ENCODE assay signal across 25 cellular contexts in genomic region chr11:84256618-84257017, GRCh38.
"Had no signal": no experiment of that assay in that cellular context is flagged by ENCODE, and none has a peak within 500 bp of the region (broad histone marks: within the 10 kb centered on the region; RNA-seq: fewer than 3 reads in every experiment).

No MANE protein-coding gene starts in this region.

- H3K9me3 ChIP-seq: ascending aorta, SJCRH30 had no signal

- H3K27ac ChIP-seq: ascending aorta, cardiac muscle cell, SJCRH30, SK-N-MC had no signal

- H3K4me3 ChIP-seq: ascending aorta, cardiac muscle cell, SJCRH30, SK-N-MC had no signal

- H3K27me3 ChIP-seq: ascending aorta, cardiac muscle cell, SJCRH30 had no signal

- FAIRE-seq: TTC549 had no signal

- H3K4me1 ChIP-seq: ascending aorta had no signal

- ATAC-seq: activated CD4-positive, alpha-beta T cell treated with anti-CD3 and anti-CD28 coated beads for 36 hours; activated CD4-positive, CD25-positive, alpha-beta regulatory T cell treated with anti-CD3 and anti-CD28 coated beads, Interleukin-2, amount 50 U/mL, for 24 hours; activated CD8-positive, alpha-beta T cell treated with anti-CD3 and anti-CD28 coated beads, Interleukin-2, amount 10 ng/mL, durations not matched to agents 7 days and 5 days; activated naive CD4-positive, alpha-beta T cell treated with anti-CD3 and anti-CD28 coated beads, Interleukin-2, amount 50 U/mL, for 72 hours; activated T-cell treated with anti-CD3 and anti-CD28 coated beads, Interleukin-2, amount 50 U/mL, for 4 hours; Panc1; WTC11 had no signal

- H3K36me3 ChIP-seq: ascending aorta, cardiac muscle cell, SJCRH30 had no signal

- DNase-seq: activated CD4-positive, alpha-beta T cell treated with anti-CD3 and anti-CD28 coated beads for 36 hours; activated CD4-positive, alpha-beta T cell treated with anti-CD3 and anti-CD28 coated beads, Interleukin-2, amount 10 ng/mL, durations not matched to agents 7 days and 5 days; activated CD4-positive, alpha-beta T cell treated with anti-CD3 and anti-CD28 coated beads, Interleukin-2, amount 50 U/mL, for 48 hours; activated CD8-positive, alpha-beta T cell treated with anti-CD3 and anti-CD28 coated beads, Interleukin-2, amount 10 ng/mL, durations not matched to agents 7 days and 5 days; activated gamma-delta T cell treated with Interleukin-2 at 50 U/mL for 16 hours; activated naive CD4-positive, alpha-beta T cell treated with anti-CD3 and anti-CD28 coated beads for 36 hours; activated T-cell treated with anti-CD3 and anti-CD28 coated beads, Interleukin-2, amount 50 U/mL, for 4 hours; NCI-H1105; NCI-H1436; NCI-H1694; NCI-H1930; NCI-H2081 treated with DMSO at 0.1 percent for 48 hours; NCI-H226; NCI-H524 treated with DMSO at 0.1 percent for 48 hours; SHP77; T1000 had no signal
